In the genomic region with DNA sequence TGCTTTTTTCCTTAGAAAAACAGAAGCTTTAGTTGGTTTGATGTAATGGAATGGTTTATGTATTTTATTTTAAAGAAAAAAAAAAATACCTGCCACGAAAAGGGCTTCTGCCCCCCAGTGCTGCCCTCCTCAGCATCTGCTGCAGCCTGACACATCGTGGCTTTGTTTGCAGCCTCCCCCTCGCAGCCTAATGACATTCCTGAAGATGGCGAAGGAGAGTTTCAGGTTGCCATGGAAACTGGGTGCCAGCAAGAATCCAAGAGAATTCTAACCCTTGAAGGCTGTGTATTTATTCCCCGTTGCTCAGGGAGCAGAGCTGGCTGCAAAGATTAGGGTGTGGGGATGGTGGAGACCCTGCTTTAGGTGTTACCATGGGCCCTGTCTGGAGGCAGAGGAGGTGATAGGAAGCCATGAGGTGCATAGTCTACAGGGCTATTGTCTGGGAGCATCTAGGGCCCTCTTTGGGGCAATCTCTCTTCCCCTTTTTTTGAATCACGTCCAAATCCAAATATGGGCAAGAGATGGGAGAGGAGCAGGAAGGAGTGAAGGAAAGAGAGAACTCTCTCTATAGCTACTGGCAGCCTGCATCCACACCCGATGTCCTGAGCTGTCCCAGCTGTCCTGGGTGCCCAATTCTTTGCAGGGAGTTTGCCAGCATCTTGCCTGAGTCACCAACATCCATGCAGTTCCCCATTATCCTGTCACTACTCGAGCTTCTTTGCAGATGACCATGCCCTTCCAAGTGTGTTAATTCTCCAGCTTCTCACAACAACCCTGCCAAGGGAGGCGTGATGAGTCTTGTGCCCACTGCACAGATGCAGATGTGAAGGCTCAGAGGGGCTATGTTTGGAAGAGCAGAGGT, we compare ENCODE assay signal across 1 cellular context.
TF ChIP-seq lines count a peak whose summit lies in the region.

No MANE protein-coding gene starts in this region.

TF ChIP-seq in IMR-90, 13 proteins besides CTCF, POLR2A, EP300 and RAD21 (continued from another document):
- TF ChIP-seq, protein P1, sequence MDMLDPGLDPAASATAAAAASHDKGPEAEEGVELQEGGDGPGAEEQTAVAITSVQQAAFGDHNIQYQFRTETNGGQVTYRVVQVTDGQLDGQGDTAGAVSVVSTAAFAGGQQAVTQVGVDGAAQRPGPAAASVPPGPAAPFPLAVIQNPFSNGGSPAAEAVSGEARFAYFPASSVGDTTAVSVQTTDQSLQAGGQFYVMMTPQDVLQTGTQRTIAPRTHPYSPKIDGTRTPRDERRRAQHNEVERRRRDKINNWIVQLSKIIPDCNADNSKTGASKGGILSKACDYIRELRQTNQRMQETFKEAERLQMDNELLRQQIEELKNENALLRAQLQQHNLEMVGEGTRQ (IDR thresholded peaks at IDR 0.05; ENCODE audit: low read depth, low read length): no peak
- TF ChIP-seq CEBPB (IDR thresholded peaks at IDR 0.05; ENCODE audit: low read depth, low read length) (no peak), FOS (IDR thresholded peaks at IDR 0.05; ENCODE audit: low read depth, low read length) (no peak), SMC3 (IDR thresholded peaks at IDR 0.05; ENCODE audit: low read depth, low read length) (no peak), NFE2L2 (IDR thresholded peaks at IDR 0.05; ENCODE audit: low read depth, low read length) (no peak), MXI1 (IDR thresholded peaks at IDR 0.05; ENCODE audit: borderline replicate concordance, low read depth, low read length) (no peak), BHLHE40 (IDR thresholded peaks at IDR 0.05; ENCODE audit: low read depth, low read length) (no peak), CHD1 (IDR thresholded peaks at IDR 0.05; ENCODE audit: low read depth, low read length) (no peak), RCOR1 (IDR thresholded peaks at IDR 0.05; ENCODE audit: insufficient replicate concordance, low read length) (no peak), RFX5 (IDR thresholded peaks at IDR 0.05; ENCODE audit: low read depth, low read length) (no peak), MAZ (IDR thresholded peaks at IDR 0.05; ENCODE audit: borderline replicate concordance, low read depth, low read length) (no peak)
- TF ChIP-seq, protein P2, sequence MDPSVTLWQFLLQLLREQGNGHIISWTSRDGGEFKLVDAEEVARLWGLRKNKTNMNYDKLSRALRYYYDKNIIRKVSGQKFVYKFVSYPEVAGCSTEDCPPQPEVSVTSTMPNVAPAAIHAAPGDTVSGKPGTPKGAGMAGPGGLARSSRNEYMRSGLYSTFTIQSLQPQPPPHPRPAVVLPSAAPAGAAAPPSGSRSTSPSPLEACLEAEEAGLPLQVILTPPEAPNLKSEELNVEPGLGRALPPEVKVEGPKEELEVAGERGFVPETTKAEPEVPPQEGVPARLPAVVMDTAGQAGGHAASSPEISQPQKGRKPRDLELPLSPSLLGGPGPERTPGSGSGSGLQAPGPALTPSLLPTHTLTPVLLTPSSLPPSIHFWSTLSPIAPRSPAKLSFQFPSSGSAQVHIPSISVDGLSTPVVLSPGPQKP (IDR thresholded peaks at IDR 0.05; ENCODE audit: borderline replicate concordance, low read depth, low read length): no peak
